9 cellular contexts compared by ENCODE assay signal in genomic region chr10:78255796-78256638, GRCh38.
A peak's percentile ranks its signal among the peaks of the same experiment; 100 is the strongest.
DNase-seq lines count a peak whose midpoint lies in the region; ATAC-seq, FAIRE-seq and TF ChIP-seq lines count a peak whose summit lies in the region.
"Had no signal": no experiment of that assay in that cellular context is flagged by ENCODE, and none has a peak within 500 bp of the region (broad histone marks: within the 10 kb centered on the region; RNA-seq: fewer than 3 reads in every experiment).

No MANE protein-coding gene starts in this region.

- BruUV-seq in Calu3 (replicated peaks; lab: Mats Ljungman, UMichigan) (no TSS peak), A673 (replicated peaks; lab: Mats Ljungman, UMichigan) (no TSS peak)

- POLR2A ChIA-PET in A673 (lab: Charles Lee; ENCODE audit: low non-redundant PET): no interaction called here

- H3K9me3 Mint-ChIP-seq in Calu3 (ENCODE audit: low read depth, unreplicated experiment): peaks cover 3% of the 10 kb centered on the region
- H3K9me3 Mint-ChIP-seq in activated T-helper 1 cell treated with anti-CD3 and anti-CD28 coated beads, Interleukin-12 subunit alpha, Interleukin-12 subunit beta, Interleukin-2, Interleukin-4 antibody, amounts not matched to agents 30 ng/mL and 10 ng/mL and 1 ng/mL, durations not matched to agents 14 hours and 24 hours and 36 hours: no peaks in the 10 kb centered on the region

- peak in 3 of 4 donors; percentile 69 to 86 (median 72) for ATAC-seq in pancreas

- H3K9me3 ChIP-seq in pancreas (no peaks in the 10 kb centered on the region), A673 (ENCODE audit: low read depth, low read length, poor library complexity, severe bottlenecking) (no peaks in the 10 kb centered on the region)

- peaks cover 24% of the 10 kb centered on the region for H3K27me3 Mint-ChIP-seq in Calu3 (ENCODE audit: unreplicated experiment)
- peaks cover 3% of the 10 kb centered on the region for H3K27me3 Mint-ChIP-seq in activated T-helper 1 cell treated with anti-CD3 and anti-CD28 coated beads, Interleukin-12 subunit alpha, Interleukin-12 subunit beta, Interleukin-2, Interleukin-4 antibody, amounts not matched to agents 30 ng/mL and 10 ng/mL and 1 ng/mL, durations not matched to agents 14 hours and 24 hours and 36 hours (ENCODE audit: insufficient read depth)

- peak; percentile 60 for DNase-seq in Calu3
- peak; percentile 98 for DNase-seq in RKO (ENCODE audit: low spot score)
- peak; percentile 97 for DNase-seq in fibroblast of pulmonary artery (ENCODE audit: low read depth)
- DNase-seq in pancreas: peak in 2 of 6 donors; percentile 26 to 33
- no peak for DNase-seq in T-helper 9 cell
- no peak for DNase-seq in DMS114 treated with DMSO at 0.1 percent for 48 hours (lab: John Stamatoyannopoulos, UW; ENCODE audit: unreplicated experiment)
- no peak for DNase-seq in activated T-helper 1 cell treated with anti-CD3 and anti-CD28 coated beads, Interleukin-12 subunit alpha, Interleukin-12 subunit beta, Interleukin-2, Interleukin-4 antibody, amounts not matched to agents 30 ng/mL and 10 ng/mL and 1 ng/mL, durations not matched to agents 14 hours and 24 hours and 36 hours (ENCODE audit: low spot score)
- DNase-seq in A673 (ENCODE audit: low spot score): no peak
- DNase-seq: naive B cell had no signal

- H3K27ac ChIP-seq in pancreas (no peak overlapping the region), A673 (ENCODE audit: low read depth, low read length, poor library complexity, severe bottlenecking) (no peak overlapping the region)

- H3K4me3 ChIP-seq in fibroblast of pulmonary artery (replicated peaks; ENCODE audit: low read depth, low read length): no peak overlapping the region
- no peak overlapping the region for H3K4me3 ChIP-seq in pancreas
- H3K4me3 ChIP-seq in A673 (ENCODE audit: low read depth, low read length, poor library complexity, severe bottlenecking): no peak overlapping the region

- H3K36me3 ChIP-seq in pancreas (no peaks in the 10 kb centered on the region), A673 (ENCODE audit: insufficient read depth, low read length, poor library complexity, severe bottlenecking) (no peaks in the 10 kb centered on the region)

- H3K4me1 ChIP-seq in pancreas (no peaks in the 10 kb centered on the region), A673 (ENCODE audit: insufficient read depth, low read length, poor library complexity, severe bottlenecking) (no peaks in the 10 kb centered on the region)

- FAIRE-seq in pancreas (lab: Jason Lieb, UNC): no peak

- TF ChIP-seq CTCF in Calu3 (IDR thresholded peaks at IDR 0.05; ENCODE audit: unreplicated experiment): no peak
- TF ChIP-seq CTCF in fibroblast of pulmonary artery (IDR thresholded peaks at IDR 0.05; ENCODE audit: low read length, missing control alignments): no peak
- no peak for TF ChIP-seq CTCF in pancreas (IDR thresholded peaks at IDR 0.05)
- no peak for TF ChIP-seq CTCF in A673 (conservative IDR thresholded peaks at IDR 0.05; ENCODE audit: low read depth, low read length)

- no peaks in the 10 kb centered on the region for H3K36me3 Mint-ChIP-seq in Calu3 (ENCODE audit: insufficient read depth, unreplicated experiment)
- no peaks in the 10 kb centered on the region for H3K36me3 Mint-ChIP-seq in activated T-helper 1 cell treated with anti-CD3 and anti-CD28 coated beads, Interleukin-12 subunit alpha, Interleukin-12 subunit beta, Interleukin-2, Interleukin-4 antibody, amounts not matched to agents 30 ng/mL and 10 ng/mL and 1 ng/mL, durations not matched to agents 14 hours and 24 hours and 36 hours (ENCODE audit: low read depth)
- H3K36me3 Mint-ChIP-seq: naive B cell had no signal

- H3K27me3 ChIP-seq in pancreas: no peaks in the 10 kb centered on the region
- H3K27me3 ChIP-seq in A673 (replicated peaks; ENCODE audit: insufficient read depth, low read depth, low read length, poor library complexity): no peaks in the 10 kb centered on the region

- no peak overlapping the region for H3K4me3 Mint-ChIP-seq in Calu3 (ENCODE audit: low read depth, unreplicated experiment)
- no peak overlapping the region for H3K4me3 Mint-ChIP-seq in activated T-helper 1 cell treated with anti-CD3 and anti-CD28 coated beads, Interleukin-12 subunit alpha, Interleukin-12 subunit beta, Interleukin-2, Interleukin-4 antibody, amounts not matched to agents 30 ng/mL and 10 ng/mL and 1 ng/mL, durations not matched to agents 14 hours and 24 hours and 36 hours
- H3K4me3 Mint-ChIP-seq: naive B cell had no signal

- CTCF ChIA-PET in Calu3 (lab: Charles Lee): interaction anchor here (0.6 to 1.1 kb wide), 3 partner anchors 28 to 157 kb away, joined by 3 read pairs; no protein-coding TSS in a partner anchor
- CTCF ChIA-PET in A673 (lab: Charles Lee): no interaction called here

- WGBS in pancreas, 2 donors: 66 to 70% methylated on average over 9 of the region's 9 CpGs

- H3K27ac Mint-ChIP-seq in Calu3 (ENCODE audit: unreplicated experiment): peak overlapping the region; percentile 6
- no peak overlapping the region for H3K27ac Mint-ChIP-seq in activated T-helper 1 cell treated with anti-CD3 and anti-CD28 coated beads, Interleukin-12 subunit alpha, Interleukin-12 subunit beta, Interleukin-2, Interleukin-4 antibody, amounts not matched to agents 30 ng/mL and 10 ng/mL and 1 ng/mL, durations not matched to agents 14 hours and 24 hours and 36 hours
- H3K27ac Mint-ChIP-seq: naive B cell had no signal

- intact Hi-C loops in Calu3 (cut with micrococcal nuclease; ENCODE audit: unreplicated experiment) (no loop called here), pancreas (cut with DNase I) (no loop called here), A673 (cut with micrococcal nuclease; ENCODE audit: unreplicated experiment) (no loop called here)
- intact Hi-C loops in activated T-helper 1 cell treated with anti-CD3 and anti-CD28 coated beads, Interleukin-12 subunit alpha, Interleukin-12 subunit beta, Interleukin-2, Interleukin-4 antibody, amounts not matched to agents 30 ng/mL and 10 ng/mL and 1 ng/mL, durations not matched to agents 14 hours and 24 hours and 36 hours (cut with micrococcal nuclease): loop anchor here (5.0 kb wide), 1 partner anchor 941 kb away; no protein-coding TSS in a partner anchor

- H3K4me1 Mint-ChIP-seq in Calu3 (ENCODE audit: low read depth, unreplicated experiment): peaks cover 8% of the 10 kb centered on the region
- no peaks in the 10 kb centered on the region for H3K4me1 Mint-ChIP-seq in activated T-helper 1 cell treated with anti-CD3 and anti-CD28 coated beads, Interleukin-12 subunit alpha, Interleukin-12 subunit beta, Interleukin-2, Interleukin-4 antibody, amounts not matched to agents 30 ng/mL and 10 ng/mL and 1 ng/mL, durations not matched to agents 14 hours and 24 hours and 36 hours (ENCODE audit: low read depth)

Comparison
In these comparisons a context has a peak if more than half of its experiments do, and no peak if none do; other contexts are left out.
1. DNase-seq: peak in Calu3 (single experiment), RKO (single experiment) and fibroblast of pulmonary artery (single experiment); none in T-helper 9 cell (single experiment), DMS114 treated with DMSO at 0.1 percent for 48 hours (single experiment), activated T-helper 1 cell treated with anti-CD3 and anti-CD28 coated beads, Interleukin-12 subunit alpha, Interleukin-12 subunit beta, Interleukin-2, Interleukin-4 antibody, amounts not matched to agents 30 ng/mL and 10 ng/mL and 1 ng/mL, durations not matched to agents 14 hours and 24 hours and 36 hours (single experiment) and A673 (single experiment).